Comparison of ENCODE assay signal across 28 cellular contexts in genomic region chr19:54257116-54257480, GRCh38. TPM values are rescaled to one million over a fixed set of nuclear protein-coding genes. Genes with fewer than 3 reads are reported as not detected.
DNase-seq lines count a peak whose midpoint lies in the region; ATAC-seq lines count a peak whose summit lies in the region.
"Had no signal": no experiment of that assay in that cellular context is flagged by ENCODE, and none has a peak within 500 bp of the region (broad histone marks: within the 10 kb centered on the region; RNA-seq: fewer than 3 reads in every experiment).

Gene LILRB5, minus strand, starts transcription at chr19:54257273. Its CDS starts 80 bp downstream, at chr19:54257193.

- peak within 1 kb of the TSS; percentile 22 for H3K27ac ChIP-seq in right cardiac atrium (ENCODE audit: low read length)
- no peak within 1 kb of the TSS for H3K27ac ChIP-seq in rectal smooth muscle tissue (ENCODE audit: low read depth, low read length)
- no peak within 1 kb of the TSS for H3K27ac ChIP-seq in aorta (ENCODE audit: low read depth in 1 of 2, low read length in 2 of 2)
- H3K27ac ChIP-seq: 22Rv1, VCaP had no signal

- no peak within 1 kb of the TSS for H3K9ac ChIP-seq in rectal smooth muscle tissue (ENCODE audit: low read length)

- DNase-seq in Right ventricle myocardium inferior (ENCODE audit: missing footprints) (no peak), cardiac septum (ENCODE audit: low spot score) (no peak), right cardiac atrium (no peak), aorta (peak in 1 of 2 donors; percentile 61), activated gamma-delta T cell treated with Interleukin-2 at 50 U/mL for 16 hours (no peak)
- DNase-seq in stimulated activated naive CD8-positive, alpha-beta T cell treated with anti-CD3 and anti-CD28 coated beads, Interleukin-15, Interleukin-2, amounts not matched to agents 100 U/mL and 50 U/mL, for 24 hours = no peak
- DNase-seq in stimulated activated CD4-positive, alpha-beta T cell treated with anti-CD3 and anti-CD28 coated beads, Interleukin-15, amount 100 ng/mL, for 24 hours = no peak
- DNase-seq: activated CD4-positive, alpha-beta T cell treated with anti-CD3 and anti-CD28 coated beads for 48 hours; activated naive CD4-positive, alpha-beta T cell treated with Interleukin-2 at 50 U/mL for 16 hours; activated T-cell treated with anti-CD3 and anti-CD28 coated beads, Interleukin-2, amount 50 U/mL, for 24 hours; anterior cingulate cortex; CD4-positive, alpha-beta memory T cell; central memory CD4-positive, alpha-beta T cell; glutamatergic neuron; left colon; NCI-H1092; NCI-H187; stimulated activated CD4-positive, alpha-beta T cell treated with anti-CD3 and anti-CD28 coated beads, Interleukin-2, amount 100 ng/mL, for 48 hours had no signal

- intact Hi-C loops in Right ventricle myocardium inferior (cut with DNase I) = no loop called here
- intact Hi-C loops in cardiac septum (cut with DNase I) = no loop called here
- intact Hi-C loops in right cardiac atrium (cut with DNase I) = no loop called here
- intact Hi-C loops in aorta (cut with DNase I) = no loop called here

- H3K4me3 ChIP-seq in right cardiac atrium (ENCODE audit: low read length) (no peak within 1 kb of the TSS), rectal smooth muscle tissue (ENCODE audit: low read length) (peak within 1 kb of the TSS; percentile 27), aorta (ENCODE audit: low read length in 2 of 2) (no peak within 1 kb of the TSS)
- H3K4me3 ChIP-seq: smooth muscle cell had no signal

- H3K27me3 ChIP-seq in right cardiac atrium (ENCODE audit: control insufficient read depth, insufficient read depth) (no peaks in the 10 kb centered on the region), rectal smooth muscle tissue (ENCODE audit: control insufficient read depth, insufficient read depth, low read length) (peaks cover 4% of the 10 kb centered on the region), aorta (ENCODE audit: control insufficient read depth in 1 of 2, insufficient read depth in 2 of 2, low read length in 1 of 2) (no peaks in the 10 kb centered on the region)

- H3K36me3 ChIP-seq in rectal smooth muscle tissue (ENCODE audit: control insufficient read depth, insufficient read depth, low read length) = no peaks in the 10 kb centered on the region
- H3K36me3 ChIP-seq in aorta (ENCODE audit: control insufficient read depth in 1 of 2, insufficient read depth in 2 of 2, low read length in 1 of 2) = no peaks in the 10 kb centered on the region

- H3K4me1 ChIP-seq in right cardiac atrium (ENCODE audit: control insufficient read depth, insufficient read depth, low read length) = no peaks in the 10 kb centered on the region
- H3K4me1 ChIP-seq in rectal smooth muscle tissue (ENCODE audit: control insufficient read depth, insufficient read depth, low read length) = no peaks in the 10 kb centered on the region
- H3K4me1 ChIP-seq in aorta (ENCODE audit: control insufficient read depth in 1 of 2, insufficient read depth in 2 of 2, low read length in 2 of 2) = no peaks in the 10 kb centered on the region

- ATAC-seq in Right ventricle myocardium inferior (peak; percentile 51), right cardiac atrium (peak; percentile 52 to 58), aorta (ENCODE audit: low FRiP score) (peak; percentile 40)
- ATAC-seq in stimulated activated naive CD8-positive, alpha-beta T cell treated with anti-CD3 and anti-CD28 coated beads, Interleukin-15, Interleukin-2, amounts not matched to agents 100 U/mL and 50 U/mL, for 24 hours = no peak
- ATAC-seq: HCT116; left colon; stimulated activated effector memory CD8-positive, alpha-beta T cell treated with anti-CD3 and anti-CD28 coated beads, Interleukin-12 subunit alpha, Interleukin-12 subunit beta, amount 100 ng/mL, for 72 hours had no signal

- H3K9me3 ChIP-seq in right cardiac atrium (ENCODE audit: control insufficient read depth, low read length) (no peaks in the 10 kb centered on the region), aorta (ENCODE audit: control insufficient read depth, low read length) (no peaks in the 10 kb centered on the region)

- WGBS in right cardiac atrium = 63% methylated on average over 9 of the region's 9 CpGs
- 66 to 68% methylated on average over 9 of the region's 9 CpGs for WGBS in aorta, 2 donors

RNA-seq across cellular contexts. Expression of gene LILRB5, which starts in this region (rescaled TPM):
- total RNA-seq in Right ventricle myocardium inferior (8.5 TPM), cardiac septum (4.4 TPM), right cardiac atrium (10 to 100 TPM; 10.1 to 18.6 (median 12.4) TPM), aorta (10 to 100 TPM; 15.0 to 48.7 TPM)
- polyA plus RNA-seq in right cardiac atrium (6.0 TPM), aorta (1 to 10 TPM; 2.7 to 8.4 TPM)
- total RNA-seq: activated CD8-positive, alpha-beta memory T cell treated with anti-CD3 and anti-CD28 coated beads for 36 hours; neural crest cell; OCI-LY7; progenitor cell of endocrine pancreas; smooth muscle cell had no signal
- polyA plus RNA-seq: CD4-positive, alpha-beta memory T cell; smooth muscle cell had no signal
